21 cellular contexts compared by ENCODE assay signal in the genomic region with DNA sequence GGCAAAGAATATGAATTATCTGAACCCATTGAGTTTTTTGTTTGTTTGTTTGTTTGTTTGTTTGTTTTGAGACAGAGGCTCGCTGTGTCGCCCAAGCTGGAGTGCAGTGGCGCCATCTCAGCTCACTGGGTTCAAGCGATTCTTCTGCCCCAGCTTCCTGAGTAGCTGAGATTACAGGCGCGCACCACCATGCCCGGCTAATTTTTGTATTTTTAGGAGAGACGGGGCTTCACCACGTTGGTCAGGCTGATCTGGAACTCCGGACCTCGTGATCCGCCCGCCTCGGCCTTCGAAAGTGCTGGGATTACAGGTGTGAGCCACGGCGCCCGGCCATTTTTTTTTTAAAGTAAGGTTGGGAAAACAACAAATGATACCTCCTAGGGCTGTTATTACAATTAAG. TPM values are rescaled to one million over a fixed set of nuclear protein-coding genes. Genes with fewer than 3 reads are reported as not detected.
"Had no signal": no experiment of that assay in that cellular context is flagged by ENCODE, and none has a peak within 500 bp of the region (broad histone marks: within the 10 kb centered on the region; RNA-seq: fewer than 3 reads in every experiment).

No MANE protein-coding gene starts in this region.

- ATAC-seq: activated CD8-positive, alpha-beta memory T cell treated with anti-CD3 and anti-CD28 coated beads, Interleukin-2, amount 10 ng/mL, durations not matched to agents 7 days and 5 days; heart right ventricle; mucosa of descending colon; natural killer cell; T-cell had no signal

- H3K36me3 Mint-ChIP-seq: activated CD8-positive, alpha-beta memory T cell treated with anti-CD3 and anti-CD28 coated beads, Interleukin-2, amount 10 ng/mL, durations not matched to agents 7 days and 5 days; activated naive CD8-positive, alpha-beta T cell treated with anti-CD3 and anti-CD28 coated beads for 36 hours; memory B cell; natural killer cell; stimulated activated naive B cell treated with anti-CD40 and anti-IgM and Interleukin-4, amounts not matched to agents 10 μg/mL and 1 μg/mL and 100 μg/mL, for 72 hours; T-cell had no signal

- H3K4me3 Mint-ChIP-seq: memory B cell had no signal

- H3K4me1 ChIP-seq: uterus had no signal

- H3K9me3 Mint-ChIP-seq: activated CD4-positive, alpha-beta memory T cell treated with anti-CD3 and anti-CD28 coated beads, Interleukin-2, amount 10 ng/mL, durations not matched to agents 7 days and 5 days; activated naive CD8-positive, alpha-beta T cell treated with anti-CD3 and anti-CD28 coated beads for 36 hours; memory B cell; natural killer cell; stimulated activated naive B cell treated with anti-CD40 and anti-IgM and Interleukin-4, amounts not matched to agents 10 μg/mL and 1 μg/mL and 100 μg/mL, for 72 hours; T-cell had no signal

- H3K27ac Mint-ChIP-seq: activated CD4-positive, alpha-beta memory T cell treated with anti-CD3 and anti-CD28 coated beads, Interleukin-2, amount 10 ng/mL, durations not matched to agents 7 days and 5 days; activated CD8-positive, alpha-beta memory T cell treated with anti-CD3 and anti-CD28 coated beads, Interleukin-2, amount 10 ng/mL, durations not matched to agents 7 days and 5 days; activated naive CD8-positive, alpha-beta T cell treated with anti-CD3 and anti-CD28 coated beads for 36 hours; immature natural killer cell; memory B cell; natural killer cell; stimulated activated naive B cell treated with anti-CD40 and anti-IgM and Interleukin-4, amounts not matched to agents 10 μg/mL and 1 μg/mL and 100 μg/mL, for 72 hours; T-cell had no signal

- H3K9me3 ChIP-seq: heart right ventricle, mucosa of descending colon, uterus had no signal

- H3K4me1 Mint-ChIP-seq: natural killer cell had no signal

- FAIRE-seq: colon had no signal

- H3K4me3 ChIP-seq: mucosa of descending colon had no signal

- DNase-seq: activated CD4-positive, alpha-beta memory T cell treated with anti-CD3 and anti-CD28 coated beads, Interleukin-2, amount 10 ng/mL, durations not matched to agents 7 days and 5 days; activated CD4-positive, alpha-beta T cell treated with anti-CD3 and anti-CD28 coated beads for 48 hours; activated CD4-positive, CD25-positive, alpha-beta regulatory T cell; activated CD8-positive, alpha-beta memory T cell treated with anti-CD3 and anti-CD28 coated beads, Interleukin-2, amount 10 ng/mL, durations not matched to agents 7 days and 5 days; activated naive CD8-positive, alpha-beta T cell treated with anti-CD3 and anti-CD28 coated beads for 36 hours; anterior cingulate cortex; brain microvascular endothelial cell; central memory CD4-positive, alpha-beta T cell; erythroblast; heart right ventricle; immature natural killer cell; kidney glomerular epithelial cell; mucosa of descending colon; natural killer cell; occipital lobe; retina; stimulated activated naive B cell treated with anti-CD40 and anti-IgM and Interleukin-4, amounts not matched to agents 10 μg/mL and 1 μg/mL and 100 μg/mL, for 72 hours; T-cell; uterus had no signal

- H3K36me3 ChIP-seq: brain microvascular endothelial cell, heart right ventricle, uterus had no signal

- H3K27me3 ChIP-seq: brain microvascular endothelial cell, uterus had no signal

- H3K27ac ChIP-seq: brain microvascular endothelial cell had no signal

RNA-seq across cellular contexts. Expression of gene ST3GAL6, which starts 32.0 kb away (rescaled TPM):
- total RNA-seq: activated CD4-positive, alpha-beta memory T cell treated with anti-CD3 and anti-CD28 coated beads, Interleukin-2, amount 10 ng/mL, durations not matched to agents 7 days and 5 days had no signal
